ENCODE assay signal across 1 cellular context in the genomic region with DNA sequence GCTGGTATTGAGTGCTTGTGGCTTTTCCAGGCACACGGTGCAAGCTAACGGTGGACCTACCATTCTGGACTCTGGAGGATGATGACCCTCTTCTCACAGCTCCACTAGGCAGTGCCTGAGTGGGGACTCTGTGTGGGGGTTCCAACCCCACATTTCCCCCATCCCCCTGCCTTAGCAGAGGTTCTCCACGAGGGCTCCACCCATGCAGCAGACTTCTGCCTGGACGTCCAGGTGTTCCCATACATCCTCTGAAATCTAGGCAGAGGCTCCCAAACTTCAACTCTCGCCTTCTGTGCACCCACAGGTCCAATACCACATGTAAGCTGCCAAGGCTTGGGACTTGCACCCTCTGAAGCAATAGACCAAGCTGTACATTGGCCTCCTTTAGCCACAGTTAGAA.
TF ChIP-seq lines count a peak whose summit lies in the region.

No MANE protein-coding gene starts in this region.

TF ChIP-seq in HEK293, 187 proteins besides CTCF, POLR2A, EP300 and RAD21 (continued from another document):
- TF ChIP-seq, protein P1, sequence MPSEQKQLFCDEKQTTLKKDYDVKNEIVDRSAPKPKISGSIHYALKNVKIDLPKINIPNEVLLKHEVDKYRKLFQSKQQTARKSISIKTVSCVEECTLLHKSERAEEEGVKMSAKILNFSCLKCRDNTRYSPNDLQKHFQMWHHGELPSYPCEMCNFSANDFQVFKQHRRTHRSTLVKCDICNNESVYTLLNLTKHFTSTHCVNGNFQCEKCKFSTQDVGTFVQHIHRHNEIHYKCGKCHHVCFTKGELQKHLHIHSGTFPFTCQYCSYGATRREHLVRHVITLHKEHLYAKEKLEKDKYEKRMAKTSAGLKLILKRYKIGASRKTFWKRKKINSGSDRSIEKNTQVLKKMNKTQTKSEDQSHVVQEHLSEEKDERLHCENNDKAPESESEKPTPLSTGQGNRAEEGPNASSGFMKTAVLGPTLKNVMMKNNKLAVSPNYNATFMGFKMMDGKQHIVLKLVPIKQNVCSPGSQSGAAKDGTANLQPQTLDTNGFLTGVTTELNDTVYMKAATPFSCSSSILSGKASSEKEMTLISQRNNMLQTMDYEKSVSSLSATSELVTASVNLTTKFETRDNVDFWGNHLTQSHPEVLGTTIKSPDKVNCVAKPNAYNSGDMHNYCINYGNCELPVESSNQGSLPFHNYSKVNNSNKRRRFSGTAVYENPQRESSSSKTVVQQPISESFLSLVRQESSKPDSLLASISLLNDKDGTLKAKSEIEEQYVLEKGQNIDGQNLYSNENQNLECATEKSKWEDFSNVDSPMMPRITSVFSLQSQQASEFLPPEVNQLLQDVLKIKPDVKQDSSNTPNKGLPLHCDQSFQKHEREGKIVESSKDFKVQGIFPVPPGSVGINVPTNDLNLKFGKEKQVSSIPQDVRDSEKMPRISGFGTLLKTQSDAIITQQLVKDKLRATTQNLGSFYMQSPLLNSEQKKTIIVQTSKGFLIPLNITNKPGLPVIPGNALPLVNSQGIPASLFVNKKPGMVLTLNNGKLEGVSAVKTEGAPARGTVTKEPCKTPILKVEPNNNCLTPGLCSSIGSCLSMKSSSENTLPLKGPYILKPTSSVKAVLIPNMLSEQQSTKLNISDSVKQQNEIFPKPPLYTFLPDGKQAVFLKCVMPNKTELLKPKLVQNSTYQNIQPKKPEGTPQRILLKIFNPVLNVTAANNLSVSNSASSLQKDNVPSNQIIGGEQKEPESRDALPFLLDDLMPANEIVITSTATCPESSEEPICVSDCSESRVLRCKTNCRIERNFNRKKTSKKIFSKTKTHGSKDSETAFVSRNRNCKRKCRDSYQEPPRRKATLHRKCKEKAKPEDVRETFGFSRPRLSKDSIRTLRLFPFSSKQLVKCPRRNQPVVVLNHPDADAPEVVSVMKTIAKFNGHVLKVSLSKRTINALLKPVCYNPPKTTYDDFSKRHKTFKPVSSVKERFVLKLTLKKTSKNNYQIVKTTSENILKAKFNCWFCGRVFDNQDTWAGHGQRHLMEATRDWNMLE (tag by site-specific recombination; conservative IDR thresholded peaks at IDR 0.05; ENCODE audit: low read depth): 0 out of 2 replicates have a peak, but pooled peaks have one; percentile 25
- TF ChIP-seq, protein P2, sequence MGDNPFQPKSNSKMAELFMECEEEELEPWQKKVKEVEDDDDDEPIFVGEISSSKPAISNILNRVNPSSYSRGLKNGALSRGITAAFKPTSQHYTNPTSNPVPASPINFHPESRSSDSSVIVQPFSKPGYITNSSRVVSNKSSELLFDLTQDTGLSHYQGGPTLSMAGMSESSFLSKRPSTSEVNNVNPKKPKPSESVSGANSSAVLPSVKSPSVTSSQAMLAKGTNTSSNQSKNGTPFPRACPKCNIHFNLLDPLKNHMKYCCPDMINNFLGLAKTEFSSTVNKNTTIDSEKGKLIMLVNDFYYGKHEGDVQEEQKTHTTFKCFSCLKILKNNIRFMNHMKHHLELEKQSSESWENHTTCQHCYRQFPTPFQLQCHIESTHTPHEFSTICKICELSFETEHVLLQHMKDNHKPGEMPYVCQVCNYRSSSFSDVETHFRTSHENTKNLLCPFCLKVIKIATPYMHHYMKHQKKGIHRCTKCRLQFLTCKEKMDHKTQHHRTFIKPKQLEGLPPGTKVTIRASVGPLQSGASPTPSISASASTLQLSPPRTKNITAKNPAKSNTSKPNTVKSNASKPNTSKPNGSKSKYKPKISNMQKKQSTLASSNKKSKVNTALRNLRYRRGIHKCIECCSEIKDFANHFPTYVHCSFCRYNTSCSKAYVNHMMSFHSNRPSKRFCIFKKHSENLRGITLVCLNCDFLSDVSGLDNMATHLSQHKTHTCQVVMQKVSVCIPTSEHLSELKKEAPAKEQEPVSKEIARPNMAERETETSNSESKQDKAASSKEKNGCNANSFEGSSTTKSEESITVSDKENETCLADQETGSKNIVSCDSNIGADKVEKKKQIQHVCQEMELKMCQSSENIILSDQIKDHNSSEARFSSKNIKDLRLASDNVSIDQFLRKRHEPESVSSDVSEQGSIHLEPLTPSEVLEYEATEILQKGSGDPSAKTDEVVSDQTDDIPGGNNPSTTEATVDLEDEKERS (tag by site-specific recombination; IDR thresholded peaks at IDR 0.05): peak; percentile 86
- peak; percentile 80; the same call in 1 of the 2 replicates for TF ChIP-seq TRIM28 (IDR thresholded peaks at IDR 0.05; ENCODE audit: borderline replicate concordance, low read length)
- TF ChIP-seq ZNF626 (tag by site-specific recombination; IDR thresholded peaks at IDR 0.05): 0 out of 2 replicates have a peak, but pooled peaks have one; percentile 36
- TF ChIP-seq ZNF23 (tag by site-specific recombination; IDR thresholded peaks at IDR 0.05; ENCODE audit: borderline replicate concordance): no peak
- peak; percentile 72; the same call in 1 of the 2 replicates for TF ChIP-seq ZNF169 (tag by site-specific recombination; IDR thresholded peaks at IDR 0.05)
